In the genomic region with DNA sequence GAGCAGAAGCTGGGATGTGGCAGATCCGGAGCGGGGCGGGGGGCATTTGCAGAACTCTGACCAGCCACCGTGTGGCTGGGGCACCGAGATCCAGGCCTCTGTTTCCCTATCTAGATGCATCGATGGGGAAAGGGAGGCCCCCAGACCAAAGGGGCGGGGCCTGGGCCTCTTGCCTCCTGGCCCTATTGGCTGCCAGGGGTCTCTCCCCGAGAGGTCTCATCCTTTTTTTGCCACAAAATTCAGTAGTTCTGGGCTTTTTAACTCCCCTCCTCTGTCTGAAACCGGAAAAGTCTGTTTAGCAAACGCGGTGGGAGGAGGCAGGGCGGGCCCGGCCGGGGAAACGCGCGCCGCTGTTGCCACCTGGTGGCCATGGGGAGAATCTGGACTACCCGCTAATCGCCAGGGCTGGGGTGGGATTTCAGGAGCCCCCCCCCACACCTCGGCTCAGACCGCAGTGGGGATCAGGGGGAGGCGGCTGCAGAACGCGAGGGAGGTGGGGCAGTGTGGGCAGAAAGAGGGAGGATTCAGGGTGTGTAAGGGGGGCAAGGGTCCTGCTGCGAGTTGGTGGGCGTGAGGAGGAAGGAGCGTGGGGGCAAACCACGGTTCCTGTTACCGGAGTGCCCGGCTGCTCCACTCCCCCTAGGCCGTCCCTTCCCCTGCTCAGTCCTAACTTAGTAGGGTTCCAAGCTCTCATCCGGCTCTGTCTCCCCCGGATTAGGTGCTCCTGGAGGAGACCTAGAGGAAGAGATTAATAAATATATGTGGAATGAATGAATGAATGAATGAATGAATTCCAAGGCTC, we compare ENCODE assay signal across 8 cellular contexts. TPM values are rescaled to one million over a fixed set of nuclear protein-coding genes. Genes with fewer than 3 reads are reported as not detected.
A peak's percentile ranks its signal among the peaks of the same experiment; 100 is the strongest.
DNase-seq lines count a peak whose midpoint lies in the region; ATAC-seq and TF ChIP-seq lines count a peak whose summit lies in the region.

No MANE protein-coding gene starts in this region.

- H3K4me1 ChIP-seq in BE2C: no peaks in the 10 kb centered on the region

- H3K27ac Mint-ChIP-seq in chondrocyte (ENCODE audit: unreplicated experiment): peak overlapping the region; percentile 78

- no peaks in the 10 kb centered on the region for H3K9me3 ChIP-seq in BE2C

- H3K27me3 ChIP-seq in BE2C: no peaks in the 10 kb centered on the region

- peak; percentile 81 for TF ChIP-seq CTCF in BE2C (IDR thresholded peaks at IDR 0.05; ENCODE audit: low read depth, low read length)
- peak; percentile 99 for TF ChIP-seq CTCF in chondrocyte (IDR thresholded peaks at IDR 0.05)

- H3K36me3 Mint-ChIP-seq in chondrocyte (ENCODE audit: low read depth): no peaks in the 10 kb centered on the region

- H3K4me3 ChIP-seq in BE2C (ENCODE audit: low read depth, low read length): peak overlapping the region; percentile 41

- peaks cover 18% of the 10 kb centered on the region for H3K4me1 Mint-ChIP-seq in chondrocyte (ENCODE audit: low read depth)

- no peak for ATAC-seq in HG03521 (IDR thresholded peaks at IDR 0.05; ENCODE audit: unreplicated experiment)

- peak; percentile 82 for DNase-seq in BE2C
- peak; percentile 62 for DNase-seq in HCEC 1CT
- DNase-seq in NCI-H2196 treated with DMSO at 0.1 percent for 48 hours (lab: John Stamatoyannopoulos, UW; ENCODE audit: unreplicated experiment): peak; percentile 68
- DNase-seq in activated CD4-positive, alpha-beta T cell treated with anti-CD3 and anti-CD28 coated beads for 24 hours (ENCODE audit: low read depth in 2 of 2): peak; percentile 66 to 68
- no peak for DNase-seq in chondrocyte (ENCODE audit: low spot score)
- peak; percentile 71 for DNase-seq in kidney tubule cell (ENCODE audit: low spot score)
- DNase-seq in stimulated activated CD4-positive, alpha-beta T cell treated with anti-CD3 and anti-CD28 coated beads, Interleukin-15, amount 100 ng/mL, for 24 hours: peak; percentile 84

- H3K9me3 Mint-ChIP-seq in chondrocyte (ENCODE audit: low read depth): no peaks in the 10 kb centered on the region

- peak overlapping the region; percentile 58 for H3K4me3 Mint-ChIP-seq in chondrocyte (ENCODE audit: unreplicated experiment)

- no peaks in the 10 kb centered on the region for H3K36me3 ChIP-seq in BE2C

- peaks cover 2% of the 10 kb centered on the region for H3K27me3 Mint-ChIP-seq in chondrocyte (ENCODE audit: low read depth)

RNA-seq across cellular contexts. Expression of a gene that starts 28.3 kb away (rescaled TPM):
- not detected for polyA plus RNA-seq in BE2C (2012; ENCODE audit: insufficient read depth, insufficient read length, low read depth)
- total RNA-seq in chondrocyte: not detected in 3 replicates

RNA-seq across cellular contexts. Expression of a gene that starts 39.2 kb away (rescaled TPM):
- 3.7 TPM for polyA plus RNA-seq in BE2C (2012; ENCODE audit: insufficient read depth, insufficient read length, low read depth)
- 9.7 to 10.1 TPM (median 10.0 TPM) in 3 replicates for total RNA-seq in chondrocyte

RNA-seq across cellular contexts. Expression of a gene that starts 50.4 kb away (rescaled TPM):
- 2.8 TPM for polyA plus RNA-seq in BE2C (2012; ENCODE audit: insufficient read depth, insufficient read length, low read depth)
- total RNA-seq in chondrocyte: 12.2 to 19.8 TPM (median 17.8 TPM) in 3 replicates
